In the genomic region with DNA sequence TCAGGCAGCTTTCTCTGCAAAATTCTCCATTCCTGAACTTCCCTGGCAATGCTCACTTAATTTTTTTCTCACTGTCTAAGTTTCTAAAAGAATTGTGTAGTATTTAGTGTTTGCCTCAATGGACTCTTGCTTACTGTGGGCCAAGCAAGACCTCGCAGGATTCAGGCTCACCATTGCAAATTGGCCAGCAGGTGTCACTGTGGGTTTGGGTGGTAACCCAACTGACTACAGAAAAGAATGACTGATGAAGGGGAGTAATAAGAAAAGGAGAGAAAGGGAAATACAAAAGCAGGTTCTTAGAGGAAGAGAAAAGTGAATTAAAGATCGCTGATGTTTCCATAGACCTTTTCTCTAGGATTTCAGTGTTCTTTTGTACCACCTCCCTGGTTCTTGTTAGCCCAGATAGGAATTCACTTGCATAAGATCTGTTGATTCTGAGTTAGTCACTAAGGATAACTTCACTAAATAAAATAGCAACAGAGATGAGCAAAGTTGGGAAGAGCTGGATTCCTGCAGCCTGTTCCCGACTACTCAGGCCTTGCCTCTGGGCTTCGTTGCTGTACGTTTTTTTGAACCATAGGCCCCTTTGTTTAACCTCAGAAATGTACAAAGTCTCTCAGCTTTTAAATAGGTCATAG, we compare ENCODE assay signal across 1 cellular context.
TF ChIP-seq lines count a peak whose summit lies in the region.

No MANE protein-coding gene starts in this region.

TF ChIP-seq in IMR-90, 13 proteins besides CTCF, POLR2A, EP300 and RAD21 (continued from another document):
- TF ChIP-seq, protein P1, sequence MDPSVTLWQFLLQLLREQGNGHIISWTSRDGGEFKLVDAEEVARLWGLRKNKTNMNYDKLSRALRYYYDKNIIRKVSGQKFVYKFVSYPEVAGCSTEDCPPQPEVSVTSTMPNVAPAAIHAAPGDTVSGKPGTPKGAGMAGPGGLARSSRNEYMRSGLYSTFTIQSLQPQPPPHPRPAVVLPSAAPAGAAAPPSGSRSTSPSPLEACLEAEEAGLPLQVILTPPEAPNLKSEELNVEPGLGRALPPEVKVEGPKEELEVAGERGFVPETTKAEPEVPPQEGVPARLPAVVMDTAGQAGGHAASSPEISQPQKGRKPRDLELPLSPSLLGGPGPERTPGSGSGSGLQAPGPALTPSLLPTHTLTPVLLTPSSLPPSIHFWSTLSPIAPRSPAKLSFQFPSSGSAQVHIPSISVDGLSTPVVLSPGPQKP (IDR thresholded peaks at IDR 0.05; ENCODE audit: borderline replicate concordance, low read depth, low read length): no peak
- no peak for TF ChIP-seq MAZ (IDR thresholded peaks at IDR 0.05; ENCODE audit: borderline replicate concordance, low read depth, low read length)
